9 cellular contexts compared by ENCODE assay signal in the genomic region with DNA sequence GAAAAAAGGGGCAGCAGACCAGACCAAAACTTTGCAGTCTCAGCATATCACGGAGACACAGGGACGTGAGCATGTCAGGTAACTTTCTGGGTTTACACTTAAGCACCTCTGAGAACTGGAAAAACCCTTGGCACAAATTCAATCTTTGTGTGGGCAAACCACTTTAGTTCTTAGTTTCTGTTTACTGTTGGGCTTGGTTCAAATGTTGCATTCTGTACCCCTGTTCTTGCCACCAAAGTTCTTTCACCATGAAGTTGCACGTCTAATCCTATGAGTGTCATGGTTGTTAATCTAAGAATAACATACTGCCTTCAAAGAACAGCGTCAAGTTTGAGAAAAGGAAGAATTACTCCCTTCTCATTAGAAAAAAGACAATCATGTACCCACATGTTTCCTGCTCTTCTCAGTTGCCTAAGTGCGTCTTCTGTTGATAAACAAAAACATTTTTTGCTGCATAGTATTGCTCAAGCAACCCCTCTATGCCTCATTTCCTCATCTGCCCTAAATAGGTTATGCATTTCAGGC. TPM values are rescaled to one million over a fixed set of nuclear protein-coding genes. Genes with fewer than 3 reads are reported as not detected.
DNase-seq lines count a peak whose midpoint lies in the region; ATAC-seq and TF ChIP-seq lines count a peak whose summit lies in the region.
"Had no signal": no experiment of that assay in that cellular context is flagged by ENCODE, and none has a peak within 500 bp of the region (broad histone marks: within the 10 kb centered on the region; RNA-seq: fewer than 3 reads in every experiment).

No MANE protein-coding gene starts in this region.

- DNase-seq in activated T-cell treated with anti-CD3 and anti-CD28 coated beads, Interleukin-2, amount 50 U/mL, for 4 hours, result no peak
- no peak for DNase-seq in activated T-cell treated with anti-CD3 and anti-CD28 coated beads, Interleukin-2, amount 50 U/mL, for 1 hour
- peak; percentile 35 to 43 (median 42) for DNase-seq in effector memory CD4-positive, alpha-beta T cell
- peak; percentile 19 to 90 (median 66) for DNase-seq in stimulated activated naive CD4-positive, alpha-beta T cell (lab: John Stamatoyannopoulos, UW)
- DNase-seq in hippocampal formation (lab: John Stamatoyannopoulos, UW), result no peak
- DNase-seq: testis had no signal

- peaks cover 4% of the 10 kb centered on the region for H3K9me3 ChIP-seq in OCI-LY3 (ENCODE audit: insufficient read depth, low read length)
- H3K9me3 ChIP-seq in effector memory CD4-positive, alpha-beta T cell (ENCODE audit: control insufficient read depth, low read length), result peaks cover 4% of the 10 kb centered on the region
- H3K9me3 ChIP-seq: testis had no signal

- H3K79me2 ChIP-seq in OCI-LY3 (ENCODE audit: low read length), result no peaks in the 10 kb centered on the region

- ATAC-seq in activated T-cell treated with anti-CD3 and anti-CD28 coated beads, Interleukin-2, amount 50 U/mL, for 4 hours, result peak; percentile 61
- no peak for ATAC-seq in HG02885 (IDR thresholded peaks at IDR 0.05; ENCODE audit: poor library complexity, unreplicated experiment)
- no peak for ATAC-seq in GM19452 (IDR thresholded peaks at IDR 0.05; ENCODE audit: unreplicated experiment)

- H2AFZ ChIP-seq in OCI-LY3 (ENCODE audit: low read depth, low read length), result peak overlapping the region; percentile 29; the same call in 1 of the 2 replicates

- no peak overlapping the region for H3K4me3 ChIP-seq in OCI-LY3 (ENCODE audit: low read length)
- no peak overlapping the region for H3K4me3 ChIP-seq in effector memory CD4-positive, alpha-beta T cell (ENCODE audit: insufficient read depth, low read depth, low read length, poor library complexity, severe bottlenecking)
- H3K4me3 ChIP-seq: testis had no signal

- no peak for TF ChIP-seq CTCF in OCI-LY3 (IDR thresholded peaks at IDR 0.05; ENCODE audit: low read depth, low read length)

- peaks cover 89% of the 10 kb centered on the region for H3K4me1 Mint-ChIP-seq in activated T-cell treated with anti-CD3 and anti-CD28 coated beads, Interleukin-2, amount 50 U/mL, for 4 hours (ENCODE audit: low read depth)

- no peaks in the 10 kb centered on the region for H3K27me3 Mint-ChIP-seq in activated T-cell treated with anti-CD3 and anti-CD28 coated beads, Interleukin-2, amount 50 U/mL, for 4 hours (ENCODE audit: low read depth)

- peaks cover 46% of the 10 kb centered on the region for H3K4me1 ChIP-seq in OCI-LY3 (ENCODE audit: low read length)
- H3K4me1 ChIP-seq in effector memory CD4-positive, alpha-beta T cell (ENCODE audit: control insufficient read depth, insufficient read depth, low read length, poor library complexity, severe bottlenecking), result peaks cover 41% of the 10 kb centered on the region
- H3K4me1 ChIP-seq: testis had no signal

- peak overlapping the region; percentile 31 for H3K4me2 ChIP-seq in OCI-LY3 (ENCODE audit: low read length)

- H3K36me3 Mint-ChIP-seq in activated T-cell treated with anti-CD3 and anti-CD28 coated beads, Interleukin-2, amount 50 U/mL, for 4 hours (ENCODE audit: insufficient read depth), result peaks cover 7% of the 10 kb centered on the region

- peaks cover 12% of the 10 kb centered on the region for H3K9me3 Mint-ChIP-seq in activated T-cell treated with anti-CD3 and anti-CD28 coated beads, Interleukin-2, amount 50 U/mL, for 4 hours

- H3K27me3 ChIP-seq in OCI-LY3 (ENCODE audit: low read depth, low read length), result no peaks in the 10 kb centered on the region
- no peaks in the 10 kb centered on the region for H3K27me3 ChIP-seq in effector memory CD4-positive, alpha-beta T cell (replicated peaks; ENCODE audit: control insufficient read depth, insufficient read depth, low read length, poor library complexity, severe bottlenecking)
- H3K27me3 ChIP-seq: testis had no signal

- no peaks in the 10 kb centered on the region for H3K36me3 ChIP-seq in OCI-LY3 (replicated peaks; ENCODE audit: low read depth, low read length)
- H3K36me3 ChIP-seq in effector memory CD4-positive, alpha-beta T cell (ENCODE audit: control insufficient read depth, insufficient read depth, low read length), result no peaks in the 10 kb centered on the region

- no peaks in the 10 kb centered on the region for H4K20me1 ChIP-seq in OCI-LY3 (ENCODE audit: insufficient read depth, low read length)

- H3K27ac ChIP-seq in OCI-LY3 (ENCODE audit: low read length), result peak overlapping the region; percentile 9; the same call in 1 of the 2 replicates
- H3K27ac ChIP-seq in effector memory CD4-positive, alpha-beta T cell (ENCODE audit: insufficient read depth, low read length, poor library complexity, severe bottlenecking), result peak overlapping the region; percentile 87
- H3K27ac ChIP-seq: testis had no signal

- H3K4me3 Mint-ChIP-seq in activated T-cell treated with anti-CD3 and anti-CD28 coated beads, Interleukin-2, amount 50 U/mL, for 4 hours, result peak overlapping the region; percentile 47

- H3K9ac ChIP-seq in OCI-LY3 (ENCODE audit: low read length), result no peak overlapping the region

RNA-seq across cellular contexts. Expression of gene KRT33A, which starts 11.6 kb away (rescaled TPM):
- total RNA-seq in activated T-cell treated with anti-CD3 and anti-CD28 coated beads, Interleukin-2, amount 50 U/mL, for 4 hours, result not detected

RNA-seq across cellular contexts. Expression of gene KRTAP17-1, which starts 23.5 kb away (rescaled TPM):
- total RNA-seq in activated T-cell treated with anti-CD3 and anti-CD28 coated beads, Interleukin-2, amount 50 U/mL, for 4 hours, result not detected
- total RNA-seq: testis had no signal

RNA-seq across cellular contexts. Expression of gene KRTAP16-1, which starts 29.9 kb away (rescaled TPM):
- total RNA-seq in activated T-cell treated with anti-CD3 and anti-CD28 coated beads, Interleukin-2, amount 50 U/mL, for 4 hours, result not detected
- total RNA-seq: testis had no signal

RNA-seq across cellular contexts. Expression of gene KRT33B, which starts 30.6 kb away (rescaled TPM):
- not detected for total RNA-seq in activated T-cell treated with anti-CD3 and anti-CD28 coated beads, Interleukin-2, amount 50 U/mL, for 4 hours

RNA-seq across cellular contexts. Expression of gene KRTAP29-1, which starts 36.4 kb away (rescaled TPM):
- total RNA-seq in activated T-cell treated with anti-CD3 and anti-CD28 coated beads, Interleukin-2, amount 50 U/mL, for 4 hours, result not detected
- total RNA-seq: testis had no signal

Comparison
In these comparisons a context has a peak if more than half of its experiments do, and no peak if none do; other contexts are left out.
1. ATAC-seq: peak in activated T-cell treated with anti-CD3 and anti-CD28 coated beads, Interleukin-2, amount 50 U/mL, for 4 hours (2 of 2); none in HG02885 (single experiment) and GM19452 (single experiment).
2. DNase-seq: peak in effector memory CD4-positive, alpha-beta T cell (3 of 3) and stimulated activated naive CD4-positive, alpha-beta T cell (6 of 6); none in activated T-cell treated with anti-CD3 and anti-CD28 coated beads, Interleukin-2, amount 50 U/mL, for 4 hours (single experiment), activated T-cell treated with anti-CD3 and anti-CD28 coated beads, Interleukin-2, amount 50 U/mL, for 1 hour (single experiment) and hippocampal formation (0 of 2).